ENCODE assay signal across 8 cellular contexts in genomic region chr2:198657520-198658121, GRCh38.
DNase-seq lines count a peak whose midpoint lies in the region; ATAC-seq lines count a peak whose summit lies in the region.

No MANE protein-coding gene starts in this region.

- ATAC-seq in left colon (peak; percentile 53), HG03378 (IDR thresholded peaks at IDR 0.05; ENCODE audit: unreplicated experiment) (no peak), HG03025 (IDR thresholded peaks at IDR 0.05; ENCODE audit: low FRiP score, unreplicated experiment) (no peak)

- no peak overlapping the region for H3K27ac Mint-ChIP-seq in activated CD4-positive, alpha-beta T cell treated with anti-CD3 and anti-CD28 coated beads, Interleukin-2, amount 10 ng/mL, durations not matched to agents 24 days and 14 days

- H3K9me3 Mint-ChIP-seq in activated CD4-positive, alpha-beta T cell treated with anti-CD3 and anti-CD28 coated beads, Interleukin-2, amount 10 ng/mL, durations not matched to agents 24 days and 14 days: no peaks in the 10 kb centered on the region

- H3K4me3 Mint-ChIP-seq in activated CD4-positive, alpha-beta T cell treated with anti-CD3 and anti-CD28 coated beads, Interleukin-2, amount 10 ng/mL, durations not matched to agents 24 days and 14 days: no peak overlapping the region

- in situ Hi-C loops in KBM-7 (cut with MboI; ENCODE audit: low pct_unique_long_range_greater_than_20kb, low sequenced_read_pairs): no loop called here

- H3K4me1 Mint-ChIP-seq in activated CD4-positive, alpha-beta T cell treated with anti-CD3 and anti-CD28 coated beads, Interleukin-2, amount 10 ng/mL, durations not matched to agents 24 days and 14 days: no peaks in the 10 kb centered on the region

- intact Hi-C loops in left colon (cut with DNase I, micrococcal nuclease): no loop called here
- intact Hi-C loops in activated CD4-positive, alpha-beta T cell treated with anti-CD3 and anti-CD28 coated beads, Interleukin-2, amount 10 ng/mL, durations not matched to agents 24 days and 14 days (cut with micrococcal nuclease): no loop called here

- no peaks in the 10 kb centered on the region for H3K27me3 Mint-ChIP-seq in activated CD4-positive, alpha-beta T cell treated with anti-CD3 and anti-CD28 coated beads, Interleukin-2, amount 10 ng/mL, durations not matched to agents 24 days and 14 days

- DNase-seq in DMS53 (lab: John Stamatoyannopoulos, UW) (peak; percentile 74), KBM-7 (peak; percentile 23), SW480 (ENCODE audit: low spot score) (peak; percentile 23), left colon (peak; percentile 46 to 56), OCI-M2 (lab: John Stamatoyannopoulos, UW; ENCODE audit: unreplicated experiment) (no peak)
- DNase-seq in activated CD4-positive, alpha-beta T cell treated with anti-CD3 and anti-CD28 coated beads, Interleukin-2, amount 10 ng/mL, durations not matched to agents 24 days and 14 days: no peak

- no peaks in the 10 kb centered on the region for H3K36me3 Mint-ChIP-seq in activated CD4-positive, alpha-beta T cell treated with anti-CD3 and anti-CD28 coated beads, Interleukin-2, amount 10 ng/mL, durations not matched to agents 24 days and 14 days (ENCODE audit: low read depth)

Comparison
In these comparisons a context has a peak if more than half of its experiments do, and no peak if none do; other contexts are left out.
1. DNase-seq: peak in DMS53 (single experiment), KBM-7 (single experiment), SW480 (single experiment) and left colon (2 of 2); none in OCI-M2 (single experiment) and activated CD4-positive, alpha-beta T cell treated with anti-CD3 and anti-CD28 coated beads, Interleukin-2, amount 10 ng/mL, durations not matched to agents 24 days and 14 days (single experiment).